ENCODE assay signal across 8 cellular contexts in the genomic region with DNA sequence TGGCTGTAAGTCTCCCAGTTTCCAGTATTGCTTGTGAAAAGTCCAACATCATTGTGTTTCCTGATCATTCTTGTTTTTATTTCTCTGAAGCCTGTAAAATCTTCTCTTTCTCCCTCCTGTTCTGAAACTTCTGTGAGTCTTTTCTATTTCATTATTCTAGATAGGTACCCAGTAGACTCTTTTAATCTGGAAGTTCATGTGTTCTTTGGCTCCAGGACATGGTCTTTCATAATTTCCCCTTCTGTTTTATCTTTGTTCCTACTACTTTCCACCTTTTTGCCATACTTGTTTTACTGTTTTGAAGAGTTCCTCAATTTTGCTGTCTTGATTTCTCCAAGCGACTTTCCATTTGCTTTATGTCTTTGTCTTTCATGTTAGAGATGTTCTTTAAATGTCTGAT.
"Had no signal": no experiment of that assay in that cellular context is flagged by ENCODE, and none has a peak within 500 bp of the region (broad histone marks: within the 10 kb centered on the region; RNA-seq: fewer than 3 reads in every experiment).

No MANE protein-coding gene starts in this region.

- H3K4me3 ChIP-seq: GM23338 had no signal

- FAIRE-seq: H1, H54, HepG2 had no signal

- H3K4me3 Mint-ChIP-seq: GM23338, H9, IgD-negative memory B cell had no signal

- DNase-seq: H9, HCEC 1CT had no signal

- H3K4me1 Mint-ChIP-seq: IgD-negative memory B cell had no signal

- H3K4me2 ChIP-seq: GM23338 had no signal

- ATAC-seq: GM23338, HepG2 had no signal

- H3K27ac ChIP-seq: HL-60 had no signal

- H3K36me3 Mint-ChIP-seq: IgD-negative memory B cell had no signal

- H3K27ac Mint-ChIP-seq: GM23338, H9, IgD-negative memory B cell had no signal
